ENCODE assay signal across 9 cellular contexts in the genomic region with DNA sequence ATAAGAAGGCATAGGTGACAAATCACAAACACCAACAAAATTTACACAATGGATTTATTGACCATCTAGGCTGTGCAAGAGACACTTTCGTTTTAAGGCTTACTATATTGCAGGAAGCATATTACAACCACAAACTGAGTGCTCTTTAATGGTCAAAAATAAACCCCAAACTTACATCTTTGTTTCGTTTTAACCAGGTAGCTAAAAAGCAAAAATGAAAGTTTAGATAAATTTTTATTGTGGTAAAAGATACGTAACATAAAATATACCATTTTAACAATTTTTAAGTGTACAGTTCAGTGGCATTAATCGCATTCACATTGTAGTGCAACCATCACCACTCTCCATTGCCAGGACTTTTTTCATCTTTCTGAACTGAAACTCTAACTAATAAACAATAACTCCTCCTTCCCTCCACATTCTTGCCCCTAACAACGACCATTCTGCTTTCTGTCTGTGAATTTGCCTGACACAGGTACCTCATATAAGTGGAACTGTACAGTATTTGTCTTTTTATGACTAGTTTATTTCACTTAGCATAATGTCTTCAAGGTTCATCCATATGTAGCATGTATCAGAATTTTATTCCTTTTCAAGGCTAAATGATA. TPM values are rescaled to one million over a fixed set of nuclear protein-coding genes. Genes with fewer than 3 reads are reported as not detected.
DNase-seq lines count a peak whose midpoint lies in the region; ATAC-seq, FAIRE-seq and TF ChIP-seq lines count a peak whose summit lies in the region.
"Had no signal": no experiment of that assay in that cellular context is flagged by ENCODE, and none has a peak within 500 bp of the region (broad histone marks: within the 10 kb centered on the region; RNA-seq: fewer than 3 reads in every experiment).

No MANE protein-coding gene starts in this region.

- H2AFZ ChIP-seq in astrocyte (ENCODE audit: low read depth, low read length) = no peak overlapping the region

- H3K4me3 ChIP-seq in astrocyte (ENCODE audit: insufficient read depth, low read depth, low read length) = no peak overlapping the region
- H3K4me3 ChIP-seq in upper lobe of right lung = no peak overlapping the region

- no peaks in the 10 kb centered on the region for H4K20me1 ChIP-seq in astrocyte (ENCODE audit: insufficient read depth, low read length)

- H3K9me3 Mint-ChIP-seq in astrocyte (ENCODE audit: unreplicated experiment) = peaks cover 8% of the 10 kb centered on the region

- peak; percentile 9 for FAIRE-seq in astrocyte (lab: Jason Lieb, UNC)

- no peaks in the 10 kb centered on the region for H3K9me3 ChIP-seq in astrocyte (ENCODE audit: insufficient read depth, low read depth, low read length)
- no peaks in the 10 kb centered on the region for H3K9me3 ChIP-seq in upper lobe of right lung

- H3K27me3 Mint-ChIP-seq in astrocyte (ENCODE audit: low read depth, unreplicated experiment) = no peaks in the 10 kb centered on the region

- H3K4me1 ChIP-seq in astrocyte (ENCODE audit: insufficient read depth, low read length) (no peaks in the 10 kb centered on the region), upper lobe of right lung (peaks cover 5% of the 10 kb centered on the region)

- H3K4me1 Mint-ChIP-seq in astrocyte (ENCODE audit: low read depth, unreplicated experiment) = peaks cover 2% of the 10 kb centered on the region

- H3K27ac Mint-ChIP-seq in astrocyte (ENCODE audit: unreplicated experiment) = no peak overlapping the region

- DNase-seq in GM13977 (ENCODE audit: low spot score) = peak; percentile 80
- no peak for DNase-seq in astrocyte (ENCODE audit: low read depth)
- DNase-seq in NCI-H2196 (lab: John Stamatoyannopoulos, UW; ENCODE audit: unreplicated experiment) = no peak
- DNase-seq in dedifferentiated amniotic fluid mesenchymal stem cell (ENCODE audit: extremely low spot score) = no peak
- DNase-seq in upper lobe of right lung = no peak
- no peak for DNase-seq in iPS-NIHi7 (ENCODE audit: extremely low spot score)
- DNase-seq: activated CD4-positive, alpha-beta T cell treated with anti-CD3 and anti-CD28 coated beads for 1 hour had no signal

- H3K4me2 ChIP-seq in astrocyte (ENCODE audit: low read length) = no peak overlapping the region

- H3K27me3 ChIP-seq in astrocyte (ENCODE audit: insufficient read depth, low read length) (no peaks in the 10 kb centered on the region), upper lobe of right lung (no peaks in the 10 kb centered on the region)

- TF ChIP-seq CTCF in GM13977 (IDR thresholded peaks at IDR 0.05; ENCODE audit: extremely low read depth, insufficient read depth, missing control alignments) (no peak), astrocyte (IDR thresholded peaks at IDR 0.05; ENCODE audit: insufficient read depth, low read depth, low read length) (no peak), upper lobe of right lung (IDR thresholded peaks at IDR 0.05) (no peak)

- in situ Hi-C loops in GM13977 (cut with MboI; ENCODE audit: low pct_unique_long_range_greater_than_20kb, low sequenced_read_pairs, unreplicated experiment) = no loop called here

- H3K36me3 ChIP-seq in astrocyte (ENCODE audit: insufficient read depth, low read length) (no peaks in the 10 kb centered on the region), upper lobe of right lung (no peaks in the 10 kb centered on the region)

- H3K79me2 ChIP-seq in astrocyte (ENCODE audit: insufficient read depth, low read length) = no peaks in the 10 kb centered on the region

- H3K9ac ChIP-seq in astrocyte (ENCODE audit: low read length) = no peak overlapping the region

- no peak overlapping the region for H3K27ac ChIP-seq in astrocyte (ENCODE audit: low read depth, low read length)
- H3K27ac ChIP-seq in upper lobe of right lung = no peak overlapping the region

- intact Hi-C loops in upper lobe of right lung (cut with DNase I) = no loop called here

- H3K36me3 Mint-ChIP-seq in astrocyte (ENCODE audit: low read depth, unreplicated experiment) = no peaks in the 10 kb centered on the region

- peak; percentile 75 for ATAC-seq in GM19467 (IDR thresholded peaks at IDR 0.05; ENCODE audit: unreplicated experiment)
- peak; percentile 79 for ATAC-seq in HG03108 (IDR thresholded peaks at IDR 0.05; ENCODE audit: unreplicated experiment)
- ATAC-seq in upper lobe of right lung = no peak

- H3K4me3 Mint-ChIP-seq in astrocyte (ENCODE audit: unreplicated experiment) = no peak overlapping the region

RNA-seq across cellular contexts. Expression of gene DUSP22, which starts 32.3 kb away (rescaled TPM):
- total RNA-seq in astrocyte (32.9 and 34.9 TPM in 2 replicates), upper lobe of right lung (61.2 TPM)
